Comparison of ENCODE assay signal across 8 cellular contexts in genomic region chr2:1886405-1886992, GRCh38.
DNase-seq lines count a peak whose midpoint lies in the region; ATAC-seq, FAIRE-seq and TF ChIP-seq lines count a peak whose summit lies in the region.

No MANE protein-coding gene starts in this region.

- no peak for ATAC-seq in GM18858 (IDR thresholded peaks at IDR 0.05; ENCODE audit: unreplicated experiment)

- CTCF ChIA-PET in HEK293T (lab: Yijun Ruan, JAX) = interaction anchor here (0.6 to 2.1 kb wide), 5 partner anchors 9 to 1842 kb away, joined by 3 to 10 read pairs (median 3); no protein-coding TSS in a partner anchor

- H3K4me3 ChIP-seq in kidney (ENCODE audit: low read length in 2 of 2) = no peak overlapping the region

- POLR2A ChIA-PET in HEK293T (lab: Yijun Ruan, JAX) = no interaction called here

- FAIRE-seq in kidney (lab: Jason Lieb, UNC) = peak; percentile 70

- DNase-seq in ELF-1 (ENCODE audit: low read depth, low spot score) (peak; percentile 65), HEK293T (ENCODE audit: extremely low spot score) (peak; percentile 71), SHP77 (lab: John Stamatoyannopoulos, UW) (peak; percentile 74 to 85), T47D (ENCODE audit: low read depth in 1 of 2, low spot score in 1 of 2) (peak; percentile 47 to 68), kidney (no peak), NCI-H2029 (lab: John Stamatoyannopoulos, UW) (no peak)
- peak in 2 of 3 experiments; percentile 6 to 50 for DNase-seq in stimulated activated CD4-positive, alpha-beta T cell treated with anti-CD3 and anti-CD28 coated beads, TNF-alpha, amount 100 ng/mL, for 24 hours (ENCODE audit: low read depth in 3 of 3)

- intact Hi-C loops in kidney (cut with DNase I) = no loop called here

- no peaks in the 10 kb centered on the region for H3K36me3 ChIP-seq in kidney (ENCODE audit: control insufficient read depth in 1 of 2, insufficient read depth in 2 of 2, low read length in 2 of 2)

- in situ Hi-C loops in T47D (cut with HindIII; ENCODE audit: low pct_unique_long_range_greater_than_20kb, low sequenced_read_pairs) = no loop called here

- no peaks in the 10 kb centered on the region for H3K9me3 ChIP-seq in kidney (ENCODE audit: control insufficient read depth in 1 of 2, low read length in 2 of 2)

- no peak overlapping the region for H3K27ac ChIP-seq in kidney (ENCODE audit: low read depth in 2 of 2, low read length in 2 of 2)

- no peak overlapping the region for H3K9ac ChIP-seq in kidney (ENCODE audit: low read length in 2 of 2)

- peak; percentile 64 for TF ChIP-seq CTCF in kidney (IDR thresholded peaks at IDR 0.05; ENCODE audit: borderline replicate concordance, extremely low read depth, insufficient read depth)

- peaks cover 0 to 9% of the 10 kb centered on the region in 2 donors for H3K4me1 ChIP-seq in kidney (ENCODE audit: control insufficient read depth in 1 of 2, insufficient read depth in 1 of 2, low read depth in 1 of 2, low read length in 2 of 2)

TF ChIP-seq in HEK293T, 16 proteins besides CTCF, POLR2A, EP300 and RAD21:
- TF ChIP-seq FOXA1 (IDR thresholded peaks at IDR 0.05) (no peak), L3MBTL2 (conservative IDR thresholded peaks at IDR 0.05) (0 out of 2 replicates have a peak, but pooled peaks have one; percentile 16)
TF ChIP-seq in HEK293T: peak in this region for 1.

Comparison
In these comparisons a context has a peak if more than half of its experiments do, and no peak if none do; other contexts are left out.
1. DNase-seq: peak in ELF-1 (single experiment), HEK293T (single experiment), SHP77 (2 of 2), T47D (2 of 2) and stimulated activated CD4-positive, alpha-beta T cell treated with anti-CD3 and anti-CD28 coated beads, TNF-alpha, amount 100 ng/mL, for 24 hours (2 of 3); none in kidney (single experiment) and NCI-H2029 (single experiment).